Comparison of ENCODE assay signal across 18 cellular contexts in genomic region chr7:36490335-36490940, GRCh38.
DNase-seq lines count a peak whose midpoint lies in the region; ATAC-seq, FAIRE-seq and TF ChIP-seq lines count a peak whose summit lies in the region.
"Had no signal": no experiment of that assay in that cellular context is flagged by ENCODE, and none has a peak within 500 bp of the region (broad histone marks: within the 10 kb centered on the region; RNA-seq: fewer than 3 reads in every experiment).

No MANE protein-coding gene starts in this region.

- H3K9me3 ChIP-seq in SK-N-SH = no peaks in the 10 kb centered on the region
- peaks cover 3% of the 10 kb centered on the region for H3K9me3 ChIP-seq in left ventricle myocardium inferior (replicated peaks)
- H3K9me3 ChIP-seq: A549, Caco-2, Peyer's patch had no signal

- no peak overlapping the region for H2AFZ ChIP-seq in SK-N-SH (ENCODE audit: low read depth)

- POLR2A ChIA-PET in SK-N-SH (lab: Yijun Ruan, JAX) = no interaction called here
- POLR2A ChIA-PET in GM10248 (lab: Yijun Ruan, JAX) = no interaction called here
- POLR2A ChIA-PET in activated CD4-positive, alpha-beta T cell treated with anti-CD3 and anti-CD28 coated beads for 36 hours (lab: Charles Lee) = interaction anchor here (0.6 kb wide), 1 partner anchor 16 kb away, joined by 3 read pairs; no protein-coding TSS in a partner anchor

- no peaks in the 10 kb centered on the region for H4K20me1 ChIP-seq in SK-N-SH (ENCODE audit: insufficient read depth)

- in situ Hi-C loops in G401 (cut with HindIII; ENCODE audit: low sequenced_read_pairs) = no loop called here

- WGBS in SK-N-SH (ENCODE audit: low lambda C conversion rate) = 53% methylated on average over 5 of the region's 5 CpGs

- peaks cover 2% of the 10 kb centered on the region for H3K4me1 Mint-ChIP-seq in activated CD4-positive, alpha-beta T cell treated with anti-CD3 and anti-CD28 coated beads for 36 hours
- H3K4me1 Mint-ChIP-seq: CD14-positive monocyte, IgD-negative memory B cell had no signal

- H3K27ac ChIP-seq in SK-N-SH (ENCODE audit: low read depth in 2 of 2, low read length in 1 of 2) = no peak overlapping the region
- no peak overlapping the region for H3K27ac ChIP-seq in left ventricle myocardium inferior (replicated peaks)
- H3K27ac ChIP-seq: A549, Peyer's patch had no signal

- DNase-seq in G401 (ENCODE audit: low spot score) (peak; percentile 78), SK-N-SH (no peak), bronchial epithelial cell (ENCODE audit: low read depth) (no peak), left kidney (ENCODE audit: low read depth, low spot score) (peak; percentile 25), GM10248 (ENCODE audit: extremely low spot score) (no peak), left ventricle myocardium inferior (no peak)
- no peak for DNase-seq in activated CD4-positive, alpha-beta T cell treated with anti-CD3 and anti-CD28 coated beads for 36 hours
- DNase-seq: Caco-2, NCI-H2107, NCI-H345, NCI-H748 treated with DMSO at 0.1 percent for 48 hours, Peyer's patch, SIG-M5 had no signal

- no peaks in the 10 kb centered on the region for H3K9me2 ChIP-seq in SK-N-SH

- no peak overlapping the region for H3K9ac ChIP-seq in SK-N-SH

- no peak overlapping the region for H3K4me2 ChIP-seq in SK-N-SH
- H3K4me2 ChIP-seq: A549 had no signal

- TF ChIP-seq CTCF in SK-N-SH (IDR thresholded peaks at IDR 0.05) (no peak), bronchial epithelial cell (IDR thresholded peaks at IDR 0.05; ENCODE audit: insufficient read depth, low read length, severe bottlenecking) (no peak), GM10248 (IDR thresholded peaks at IDR 0.05; ENCODE audit: control extremely low read depth, extremely low read depth, low read depth, missing control alignments) (no peak), left ventricle myocardium inferior (IDR thresholded peaks at IDR 0.05; ENCODE audit: borderline replicate concordance) (no peak)

- ATAC-seq in GM21717 (IDR thresholded peaks at IDR 0.05; ENCODE audit: unreplicated experiment) = no peak
- ATAC-seq in activated CD4-positive, alpha-beta T cell treated with anti-CD3 and anti-CD28 coated beads for 36 hours = no peak
- ATAC-seq: A549 had no signal

- H3K27me3 Mint-ChIP-seq in activated CD4-positive, alpha-beta T cell treated with anti-CD3 and anti-CD28 coated beads for 36 hours = peaks cover 8% of the 10 kb centered on the region

- H3F3A ChIP-seq in SK-N-SH (replicated peaks; ENCODE audit: insufficient read depth) = no peaks in the 10 kb centered on the region

- FAIRE-seq in bronchial epithelial cell (lab: Jason Lieb, UNC) = peak; percentile 50
- FAIRE-seq: GM12892 had no signal

- H3K9me3 Mint-ChIP-seq in activated CD4-positive, alpha-beta T cell treated with anti-CD3 and anti-CD28 coated beads for 36 hours (ENCODE audit: low read depth) = no peaks in the 10 kb centered on the region
- H3K9me3 Mint-ChIP-seq: IgD-negative memory B cell had no signal

- H3K36me3 ChIP-seq in SK-N-SH (replicated peaks in 1 of 2; ENCODE audit: control insufficient read depth in 1 of 2, insufficient read depth in 2 of 2, low read length in 1 of 2) = no peaks in the 10 kb centered on the region
- no peaks in the 10 kb centered on the region for H3K36me3 ChIP-seq in bronchial epithelial cell (ENCODE audit: control insufficient read depth, insufficient read depth, low read length)
- no peaks in the 10 kb centered on the region for H3K36me3 ChIP-seq in left ventricle myocardium inferior
- H3K36me3 ChIP-seq: Peyer's patch had no signal

- H3K27ac Mint-ChIP-seq in activated CD4-positive, alpha-beta T cell treated with anti-CD3 and anti-CD28 coated beads for 36 hours = no peak overlapping the region
- H3K27ac Mint-ChIP-seq: CD14-positive monocyte, IgD-negative memory B cell had no signal

- H3K27me3 ChIP-seq in SK-N-SH (ENCODE audit: insufficient read depth) = no peaks in the 10 kb centered on the region
- peaks cover 2% of the 10 kb centered on the region for H3K27me3 ChIP-seq in bronchial epithelial cell (ENCODE audit: control insufficient read depth, insufficient read depth, low read length)
- H3K27me3 ChIP-seq in left ventricle myocardium inferior (ENCODE audit: low read depth) = peaks cover 9% of the 10 kb centered on the region
- H3K27me3 ChIP-seq: Peyer's patch had no signal

- intact Hi-C loops in left ventricle myocardium inferior (cut with micrococcal nuclease) = no loop called here
- intact Hi-C loops in activated CD4-positive, alpha-beta T cell treated with anti-CD3 and anti-CD28 coated beads for 36 hours (cut with DNase I, micrococcal nuclease) = no loop called here

- H3K79me2 ChIP-seq in SK-N-SH (ENCODE audit: insufficient read depth) = no peaks in the 10 kb centered on the region

- no peak for TF ChIP-seq EP300 in SK-N-SH (IDR thresholded peaks at IDR 0.05; ENCODE audit: borderline replicate concordance in 1 of 2, low read depth in 1 of 2, low read length in 1 of 2)

- no peak overlapping the region for H3K4me3 ChIP-seq in SK-N-SH (ENCODE audit: low read depth in 2 of 2, low read length in 1 of 2)
- no peak overlapping the region for H3K4me3 ChIP-seq in bronchial epithelial cell (ENCODE audit: low read depth, low read length)
- H3K4me3 ChIP-seq in left ventricle myocardium inferior = no peak overlapping the region
- H3K4me3 ChIP-seq: A549, Peyer's patch had no signal

- TF ChIP-seq RAD21 in SK-N-SH (IDR thresholded peaks at IDR 0.05; ENCODE audit: low read length) = no peak

- H3K36me3 Mint-ChIP-seq in activated CD4-positive, alpha-beta T cell treated with anti-CD3 and anti-CD28 coated beads for 36 hours (ENCODE audit: low read depth) = no peaks in the 10 kb centered on the region
- H3K36me3 Mint-ChIP-seq: CD14-positive monocyte, IgD-negative memory B cell had no signal

- no peak overlapping the region for H3K4me3 Mint-ChIP-seq in activated CD4-positive, alpha-beta T cell treated with anti-CD3 and anti-CD28 coated beads for 36 hours
- H3K4me3 Mint-ChIP-seq: CD14-positive monocyte, IgD-negative memory B cell had no signal

- H3K4me1 ChIP-seq in SK-N-SH (ENCODE audit: control insufficient read depth in 1 of 2, insufficient read depth in 2 of 2, low read depth in 1 of 2, low read length in 1 of 2) (0 out of 4 replicates have a peak, but pooled peaks cover 0 to 2% of the 10 kb centered on the region in 2 experiments), left ventricle myocardium inferior (no peaks in the 10 kb centered on the region)
- H3K4me1 ChIP-seq: A549, Caco-2, Peyer's patch had no signal

- CTCF ChIA-PET in SK-N-SH (lab: Yijun Ruan, JAX) = interaction anchor here (0.6 to 10.8 kb wide), 14 partner anchors 14 to 718 kb away, joined by 3 to 306 read pairs (median 8); no protein-coding TSS in a partner anchor
- CTCF ChIA-PET in GM10248 (lab: Yijun Ruan, JAX) = interaction anchor here (1.0 to 5.6 kb wide), 6 partner anchors 12 to 709 kb away, joined by 3 to 83 read pairs (median 4); no protein-coding TSS in a partner anchor
- CTCF ChIA-PET in activated CD4-positive, alpha-beta T cell treated with anti-CD3 and anti-CD28 coated beads for 36 hours (lab: Charles Lee) = interaction anchor here (0.5 to 6.0 kb wide), 9 partner anchors 16 to 711 kb away, joined by 3 to 65 read pairs (median 5); no protein-coding TSS in a partner anchor

TF ChIP-seq in SK-N-SH, 30 proteins besides CTCF, POLR2A, EP300 and RAD21:
- TF ChIP-seq TEAD4 (IDR thresholded peaks at IDR 0.05; ENCODE audit: borderline replicate concordance, insufficient read depth) (no peak), RCOR1 (IDR thresholded peaks at IDR 0.05; ENCODE audit: low read length) (no peak), FOXJ3 (CRISPR knock-in tag; IDR thresholded peaks at IDR 0.05) (no peak), NRF1 (IDR thresholded peaks at IDR 0.05; ENCODE audit: low read depth, low read length) (no peak), GABPA (IDR thresholded peaks at IDR 0.05; ENCODE audit: low read depth) (no peak), NFIC (IDR thresholded peaks at IDR 0.05; ENCODE audit: borderline replicate concordance) (peak; percentile 20; the same call in 1 of the 2 replicates)
- TF ChIP-seq, protein P1, sequence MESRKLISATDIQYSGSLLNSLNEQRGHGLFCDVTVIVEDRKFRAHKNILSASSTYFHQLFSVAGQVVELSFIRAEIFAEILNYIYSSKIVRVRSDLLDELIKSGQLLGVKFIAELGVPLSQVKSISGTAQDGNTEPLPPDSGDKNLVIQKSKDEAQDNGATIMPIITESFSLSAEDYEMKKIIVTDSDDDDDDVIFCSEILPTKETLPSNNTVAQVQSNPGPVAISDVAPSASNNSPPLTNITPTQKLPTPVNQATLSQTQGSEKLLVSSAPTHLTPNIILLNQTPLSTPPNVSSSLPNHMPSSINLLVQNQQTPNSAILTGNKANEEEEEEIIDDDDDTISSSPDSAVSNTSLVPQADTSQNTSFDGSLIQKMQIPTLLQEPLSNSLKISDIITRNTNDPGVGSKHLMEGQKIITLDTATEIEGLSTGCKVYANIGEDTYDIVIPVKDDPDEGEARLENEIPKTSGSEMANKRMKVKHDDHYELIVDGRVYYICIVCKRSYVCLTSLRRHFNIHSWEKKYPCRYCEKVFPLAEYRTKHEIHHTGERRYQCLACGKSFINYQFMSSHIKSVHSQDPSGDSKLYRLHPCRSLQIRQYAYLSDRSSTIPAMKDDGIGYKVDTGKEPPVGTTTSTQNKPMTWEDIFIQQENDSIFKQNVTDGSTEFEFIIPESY (IDR thresholded peaks at IDR 0.05; ENCODE audit: borderline replicate concordance, low read depth) = no peak

Comparison
In these comparisons a context has a peak if more than half of its experiments do, and no peak if none do; other contexts are left out.
1. DNase-seq: peak in G401 (single experiment) and left kidney (single experiment); none in SK-N-SH (single experiment), bronchial epithelial cell (single experiment), GM10248 (single experiment), left ventricle myocardium inferior (single experiment) and activated CD4-positive, alpha-beta T cell treated with anti-CD3 and anti-CD28 coated beads for 36 hours (single experiment).